ENCODE assay signal across 9 cellular contexts in genomic region chr15:84725001-84725491, GRCh38. TPM values are rescaled to one million over a fixed set of nuclear protein-coding genes. Genes with fewer than 3 reads are reported as not detected.
DNase-seq lines count a peak whose midpoint lies in the region; ATAC-seq, FAIRE-seq and TF ChIP-seq lines count a peak whose summit lies in the region.
"Had no signal": no experiment of that assay in that cellular context is flagged by ENCODE, and none has a peak within 500 bp of the region (broad histone marks: within the 10 kb centered on the region; RNA-seq: fewer than 3 reads in every experiment).

No MANE protein-coding gene starts in this region.

- no peaks in the 10 kb centered on the region for H3K4me1 ChIP-seq in astrocyte (ENCODE audit: insufficient read depth, low read length)
- H3K4me1 ChIP-seq in muscle layer of duodenum (ENCODE audit: control insufficient read depth in 1 of 2, insufficient read depth in 2 of 2, low read length in 2 of 2) = no peaks in the 10 kb centered on the region

- peak overlapping the region; percentile 11 for H3K4me2 ChIP-seq in astrocyte (ENCODE audit: low read length)

- H3K27me3 Mint-ChIP-seq in astrocyte (ENCODE audit: low read depth, unreplicated experiment) = no peaks in the 10 kb centered on the region

- ATAC-seq in GM18505 (IDR thresholded peaks at IDR 0.05; ENCODE audit: unreplicated experiment) = no peak

- no peaks in the 10 kb centered on the region for H3K79me2 ChIP-seq in astrocyte (ENCODE audit: insufficient read depth, low read length)

- H3K4me3 ChIP-seq in astrocyte (ENCODE audit: insufficient read depth, low read depth, low read length) = no peak overlapping the region
- H3K4me3 ChIP-seq in muscle layer of duodenum (ENCODE audit: low read depth in 1 of 2, low read length in 2 of 2) = no peak overlapping the region
- H3K4me3 ChIP-seq: thoracic aorta had no signal

- H4K20me1 ChIP-seq in astrocyte (ENCODE audit: insufficient read depth, low read length) = no peaks in the 10 kb centered on the region

- H3K4me3 Mint-ChIP-seq in astrocyte (ENCODE audit: unreplicated experiment) = peak overlapping the region; percentile 17

- H3K27me3 ChIP-seq in astrocyte (ENCODE audit: insufficient read depth, low read length) = no peaks in the 10 kb centered on the region
- H3K27me3 ChIP-seq in muscle layer of duodenum (ENCODE audit: low read depth, low read length) = no peaks in the 10 kb centered on the region

- FAIRE-seq in GM19239 (lab: Jason Lieb, UNC) (peak; percentile 71), astrocyte (lab: Jason Lieb, UNC) (no peak)

- no peaks in the 10 kb centered on the region for H3K36me3 ChIP-seq in astrocyte (ENCODE audit: insufficient read depth, low read length)
- H3K36me3 ChIP-seq in muscle layer of duodenum (ENCODE audit: control insufficient read depth in 1 of 2, insufficient read depth in 2 of 2, low read length in 2 of 2) = no peaks in the 10 kb centered on the region
- H3K36me3 ChIP-seq: thoracic aorta had no signal

- TF ChIP-seq POLR2A in GM18505 (IDR thresholded peaks at IDR 0.05; ENCODE audit: borderline replicate concordance, extremely low read depth, insufficient read depth, insufficient read length) = no peak

- H3K27ac ChIP-seq in astrocyte (ENCODE audit: low read depth, low read length) (no peak overlapping the region), muscle layer of duodenum (ENCODE audit: low read length) (peak overlapping the region; percentile 52)

- peak overlapping the region; percentile 63 for H3K27ac Mint-ChIP-seq in astrocyte (ENCODE audit: unreplicated experiment)

- H3K9me3 ChIP-seq in astrocyte (ENCODE audit: insufficient read depth, low read depth, low read length) = no peaks in the 10 kb centered on the region
- no peaks in the 10 kb centered on the region for H3K9me3 ChIP-seq in muscle layer of duodenum (ENCODE audit: control insufficient read depth in 1 of 2, low read length in 2 of 2)
- H3K9me3 ChIP-seq: thoracic aorta had no signal

- no peak for TF ChIP-seq CTCF in astrocyte (IDR thresholded peaks at IDR 0.05; ENCODE audit: insufficient read depth, low read depth, low read length)

- no peaks in the 10 kb centered on the region for H3K36me3 Mint-ChIP-seq in astrocyte (ENCODE audit: low read depth, unreplicated experiment)

- H2AFZ ChIP-seq in astrocyte (ENCODE audit: low read depth, low read length) = peak overlapping the region; percentile 43

- no peaks in the 10 kb centered on the region for H3K9me3 Mint-ChIP-seq in astrocyte (ENCODE audit: unreplicated experiment)

- peak; percentile 23 for DNase-seq in GM19239 (ENCODE audit: insufficient read length, low spot score)
- DNase-seq in M059J (ENCODE audit: low read depth) = peak; percentile 63
- DNase-seq in astrocyte (ENCODE audit: low read depth) = peak; percentile 70
- DNase-seq in NCI-H2196 treated with DMSO at 0.1 percent for 48 hours (lab: John Stamatoyannopoulos, UW; ENCODE audit: unreplicated experiment) = no peak
- no peak for DNase-seq in NCI-H2029 treated with DMSO at 0.1 percent for 48 hours (lab: John Stamatoyannopoulos, UW)
- DNase-seq in NCI-H526 treated with DMSO at 0.1 percent for 48 hours (lab: John Stamatoyannopoulos, UW) = no peak

- peaks cover 20% of the 10 kb centered on the region for H3K4me1 Mint-ChIP-seq in astrocyte (ENCODE audit: low read depth, unreplicated experiment)

- no peak overlapping the region for H3K9ac ChIP-seq in astrocyte (ENCODE audit: low read length)

RNA-seq across cellular contexts. Expression of gene SEC11A, which starts 9.1 kb away (rescaled TPM):
- 214 and 270 TPM in 2 replicates for total RNA-seq in M059J (2014; rRNA removed; shearing (Covaris generic))
- total RNA-seq in astrocyte = 187 and 198 TPM in 2 replicates

RNA-seq across cellular contexts. Expression of gene ZNF592, which starts 23.3 kb away (rescaled TPM):
- total RNA-seq in M059J (2014; rRNA removed; shearing (Covaris generic)) = 6.2 and 13.1 TPM in 2 replicates
- 25.1 and 25.5 TPM in 2 replicates for total RNA-seq in astrocyte

Comparison
In these comparisons a context has a peak if more than half of its experiments do, and no peak if none do; other contexts are left out.
1. DNase-seq: peak in GM19239 (single experiment), M059J (single experiment) and astrocyte (single experiment); none in NCI-H2196 treated with DMSO at 0.1 percent for 48 hours (single experiment), NCI-H2029 treated with DMSO at 0.1 percent for 48 hours (single experiment) and NCI-H526 treated with DMSO at 0.1 percent for 48 hours (single experiment).